Comparison of ENCODE assay signal across 9 cellular contexts in genomic region chr7:151228024-151228866, GRCh38. TPM values are rescaled to one million over a fixed set of nuclear protein-coding genes. Genes with fewer than 3 reads are reported as not detected.
DNase-seq lines count a peak whose midpoint lies in the region; ATAC-seq, FAIRE-seq and TF ChIP-seq lines count a peak whose summit lies in the region.
"Had no signal": no experiment of that assay in that cellular context is flagged by ENCODE, and none has a peak within 500 bp of the region (broad histone marks: within the 10 kb centered on the region; RNA-seq: fewer than 3 reads in every experiment).

No MANE protein-coding gene starts in this region.

- no peak for FAIRE-seq in HepG2 (lab: Jason Lieb, UNC)

- no TSS peak for BruUV-seq in HepG2 (replicated peaks; lab: Mats Ljungman, UMichigan)

- peaks cover 4% of the 10 kb centered on the region for H3K27me3 Mint-ChIP-seq in T-helper 2 cell treated with Interferon-gamma antibody and Interleukin-4, amounts not matched to agents 5 μg/mL and 100 μg/mL, for 36 hours (ENCODE audit: low read depth)
- H3K27me3 Mint-ChIP-seq in activated naive CD8-positive, alpha-beta T cell treated with anti-CD3 and anti-CD28 coated beads, Interleukin-2, amount 50 U/mL, for 24 hours: no peaks in the 10 kb centered on the region

- peak overlapping the region; percentile 71 for H3K9ac ChIP-seq in HepG2 (ENCODE audit: insufficient read depth, low read depth, low read length)

- TF ChIP-seq EP300 in HepG2 (IDR thresholded peaks at IDR 0.05; ENCODE audit: low read depth in 2 of 2, low read length in 2 of 2) (no peak), HepG2 (CRISPR knock-in tag; IDR thresholded peaks at IDR 0.05; ENCODE audit: borderline replicate concordance) (no peak)

- intact Hi-C loops in HepG2 (cut with micrococcal nuclease; ENCODE audit: unreplicated experiment) (no loop called here), testis (cut with DNase I; ENCODE audit: low total_unique reads) (no loop called here)

- no peak for TF ChIP-seq CTCF in HepG2 (CRISPR knock-in tag; IDR thresholded peaks at IDR 0.05)
- TF ChIP-seq CTCF in testis (IDR thresholded peaks at IDR 0.05): no peak

- H3K4me3 ChIP-seq in HepG2 (replicated peaks in 1 of 3; ENCODE audit: insufficient read depth in 1 of 3, low read depth in 2 of 3, low read length in 3 of 3) (peak overlapping the region; percentile 76 to 91 (median 86)), testis (peak overlapping the region; percentile 77 to 81)

- no peak for DNase-seq in T-helper 2 cell treated with Interferon-gamma antibody and Interleukin-4, amounts not matched to agents 5 μg/mL and 100 μg/mL, for 36 hours (ENCODE audit: low spot score)
- DNase-seq in T-helper 2 cell (no peak), HepG2 (ENCODE audit: low spot score) (no peak), testis (no peak), NCI-H446 (lab: John Stamatoyannopoulos, UW) (no peak), anterior cingulate cortex (lab: John Stamatoyannopoulos, UW) (no peak)
- no peak for DNase-seq in activated naive CD8-positive, alpha-beta T cell treated with anti-CD3 and anti-CD28 coated beads, Interleukin-2, amount 50 U/mL, for 24 hours

- peaks cover 23% of the 10 kb centered on the region for H3K79me2 ChIP-seq in HepG2 (ENCODE audit: insufficient read depth, low read length)

- POLR2A ChIA-PET in HepG2 (lab: Yijun Ruan, JAX): interaction anchor here (1.1 to 1.6 kb wide), 4 partner anchors 19 to 1603 kb away, joined by 4 to 9 read pairs (median 6); partner anchors contain the start of gene FASTK

- 26% methylated on average over 10 of the region's 10 CpGs for WGBS in HepG2 (ENCODE audit: low lambda C conversion rate)
- WGBS in testis, 2 donors: 47 to 51% methylated on average over 10 of the region's 10 CpGs

- H3K27me3 ChIP-seq in HepG2 (ENCODE audit: control insufficient read depth in 1 of 2, insufficient read depth in 2 of 2, low read length in 2 of 2) (no peaks in the 10 kb centered on the region; a peak in 1 of 5 replicates), testis (no peaks in the 10 kb centered on the region)

- H3K27ac Mint-ChIP-seq in T-helper 2 cell treated with Interferon-gamma antibody and Interleukin-4, amounts not matched to agents 5 μg/mL and 100 μg/mL, for 36 hours: peak overlapping the region; percentile 96
- H3K27ac Mint-ChIP-seq in activated naive CD8-positive, alpha-beta T cell treated with anti-CD3 and anti-CD28 coated beads, Interleukin-2, amount 50 U/mL, for 24 hours: peak overlapping the region; percentile 96

- peaks cover 33% of the 10 kb centered on the region for H3K4me1 ChIP-seq in HepG2 (ENCODE audit: insufficient read depth, low read length)
- peaks cover 16% of the 10 kb centered on the region for H3K4me1 ChIP-seq in testis

- H3K9me3 ChIP-seq in HepG2 (ENCODE audit: low read length): no peaks in the 10 kb centered on the region
- H3K9me3 ChIP-seq in testis: no peaks in the 10 kb centered on the region

- peaks cover 23% of the 10 kb centered on the region for H3K36me3 Mint-ChIP-seq in T-helper 2 cell treated with Interferon-gamma antibody and Interleukin-4, amounts not matched to agents 5 μg/mL and 100 μg/mL, for 36 hours (ENCODE audit: low read depth)
- H3K36me3 Mint-ChIP-seq in activated naive CD8-positive, alpha-beta T cell treated with anti-CD3 and anti-CD28 coated beads, Interleukin-2, amount 50 U/mL, for 24 hours (ENCODE audit: low read depth): peaks cover 33% of the 10 kb centered on the region

- ATAC-seq in activated naive CD8-positive, alpha-beta T cell treated with anti-CD3 and anti-CD28 coated beads, Interleukin-2, amount 50 U/mL, for 24 hours: no peak
- no peak for ATAC-seq in HepG2
- ATAC-seq in GM19467 (IDR thresholded peaks at IDR 0.05; ENCODE audit: unreplicated experiment): no peak

- CTCF ChIA-PET in HepG2 (lab: Yijun Ruan, JAX; ENCODE audit: low intra/inter-chr PET ratio, low total read pairs): interaction anchor here (1.0 kb wide), 1 partner anchor 17 kb away, joined by 4 read pairs; no protein-coding TSS in a partner anchor

- no peaks in the 10 kb centered on the region; the same call in 1 of the 2 replicates for H4K20me1 ChIP-seq in HepG2 (ENCODE audit: insufficient read depth, low read length)

- peak overlapping the region; percentile 85 for H3K4me2 ChIP-seq in HepG2 (ENCODE audit: low read depth, low read length)

- TF ChIP-seq POLR2A in HepG2 (IDR thresholded peaks at IDR 0.05; ENCODE audit: insufficient read depth in 1 of 2, low read depth in 2 of 2, low read length in 2 of 2) (no peak), testis (IDR thresholded peaks at IDR 0.05) (no peak)

- H3K27ac ChIP-seq in HepG2 (ENCODE audit: extremely low read length, insufficient read depth, low read length): peak overlapping the region; percentile 72
- H3K27ac ChIP-seq in testis: peak overlapping the region; percentile 66 to 71

- no peaks in the 10 kb centered on the region for H3K9me3 Mint-ChIP-seq in T-helper 2 cell treated with Interferon-gamma antibody and Interleukin-4, amounts not matched to agents 5 μg/mL and 100 μg/mL, for 36 hours
- H3K9me3 Mint-ChIP-seq in activated naive CD8-positive, alpha-beta T cell treated with anti-CD3 and anti-CD28 coated beads, Interleukin-2, amount 50 U/mL, for 24 hours: no peaks in the 10 kb centered on the region

- TF ChIP-seq RAD21 in HepG2 (CRISPR knock-in tag; IDR thresholded peaks at IDR 0.05): no peak

- peak overlapping the region; percentile 96 for H3K4me3 Mint-ChIP-seq in T-helper 2 cell treated with Interferon-gamma antibody and Interleukin-4, amounts not matched to agents 5 μg/mL and 100 μg/mL, for 36 hours
- peak overlapping the region; percentile 91 for H3K4me3 Mint-ChIP-seq in activated naive CD8-positive, alpha-beta T cell treated with anti-CD3 and anti-CD28 coated beads, Interleukin-2, amount 50 U/mL, for 24 hours

- peaks cover 28% of the 10 kb centered on the region for H3K4me1 Mint-ChIP-seq in T-helper 2 cell treated with Interferon-gamma antibody and Interleukin-4, amounts not matched to agents 5 μg/mL and 100 μg/mL, for 36 hours (ENCODE audit: low read depth)
- H3K4me1 Mint-ChIP-seq in activated naive CD8-positive, alpha-beta T cell treated with anti-CD3 and anti-CD28 coated beads, Interleukin-2, amount 50 U/mL, for 24 hours: peaks cover 47% of the 10 kb centered on the region

- no peak overlapping the region for H2AFZ ChIP-seq in HepG2 (ENCODE audit: low read length)

- in situ Hi-C loops in HepG2 (cut with HindIII; ENCODE audit: extremely low pct_ligation_motif_present, low pct_unique_long_range_greater_than_20kb): no loop called here

- H3K36me3 ChIP-seq in HepG2 (replicated peaks in 1 of 2; ENCODE audit: control insufficient read depth in 1 of 2, insufficient read depth in 2 of 2, low read length in 2 of 2): peaks cover 10 to 18% of the 10 kb centered on the region in 2 experiments; a peak in 4 of 5 replicates
- H3K36me3 ChIP-seq in testis (ENCODE audit: low read depth, missing control alignments): no peaks in the 10 kb centered on the region

RNA-seq across cellular contexts. Expression of gene ABCF2, which starts 1.2 kb away (rescaled TPM):
- 42.5 and 43.0 TPM in 2 replicates for total RNA-seq in HepG2 (2016; rRNA removed; fragmentation: Illumina TruSeq; extraction: Trizol)
- total RNA-seq in HepG2 (2016; cell fraction: cytosol; rRNA removed; fragmentation: Illumina TruSeq; extraction: Trizol; ENCODE audit: low read depth): 7.5 and 8.4 TPM in 2 replicates
- total RNA-seq in HepG2 (2016; cell fraction: insoluble cytoplasmic fraction; rRNA removed; fragmentation: Illumina TruSeq; extraction: Trizol): 41.2 and 42.3 TPM in 2 replicates
- 21.7 and 24.5 TPM in 2 replicates for total RNA-seq in HepG2 (2016; cell fraction: membrane; rRNA removed; fragmentation: Illumina TruSeq; extraction: Trizol)
- total RNA-seq in HepG2 (2016; cell fraction: nucleus; rRNA removed; fragmentation: Illumina TruSeq; extraction: Trizol): 22.4 and 24.6 TPM in 2 replicates
- 16.3 and 18.5 TPM in 2 replicates for polyA plus RNA-seq in HepG2 (2011; rRNA removed)
- 19.7 and 19.8 TPM in 2 replicates for polyA plus RNA-seq in HepG2 (2011; cell fraction: cytosol; rRNA removed)
- polyA plus RNA-seq in HepG2 (2011; cell fraction: nucleus; rRNA removed): 20.0 and 25.1 TPM in 2 replicates
- polyA plus RNA-seq in HepG2 (2012): 12.8 and 19.4 TPM in 2 replicates
- 5.7 and 6.2 TPM in 2 replicates for polyA plus RNA-seq in HepG2 (2016; cell fraction: cytosol; fragmentation: Illumina TruSeq; extraction: Trizol; ENCODE audit: low read depth)
- 26.4 and 36.5 TPM in 2 replicates for polyA plus RNA-seq in HepG2 (2016; cell fraction: insoluble cytoplasmic fraction; fragmentation: Illumina TruSeq; extraction: Trizol; ENCODE audit: low read depth)
- 12.8 and 14.1 TPM in 2 replicates for polyA plus RNA-seq in HepG2 (2016; cell fraction: membrane; fragmentation: Illumina TruSeq; extraction: Trizol; ENCODE audit: low read depth)
- 33.8 and 36.4 TPM in 2 replicates for polyA plus RNA-seq in HepG2 (2016; cell fraction: nucleus; fragmentation: Illumina TruSeq; extraction: Trizol; ENCODE audit: insufficient read depth, low read depth)
- 23.8 and 78.9 TPM in 2 replicates for polyA minus RNA-seq in HepG2 (2011; rRNA and poly(A)+ RNA removed; ENCODE audit: low replicate concordance)
- 9.2 and 9.3 TPM in 2 replicates for polyA minus RNA-seq in HepG2 (2011; cell fraction: cytosol; rRNA and poly(A)+ RNA removed)
- polyA minus RNA-seq in HepG2 (2011; cell fraction: nucleus; rRNA and poly(A)+ RNA removed): 13.9 and 19.9 TPM in 2 replicates
- 10 to 100 TPM; 44.4 to 49.4 TPM for total RNA-seq in testis
- polyA plus RNA-seq in testis (ENCODE audit: insufficient read depth, low read depth, low replicate concordance): 54.3 TPM

RNA-seq across cellular contexts. Expression of gene CHPF2, which starts 4.0 kb away (rescaled TPM):
- total RNA-seq in HepG2 (2016; rRNA removed; fragmentation: Illumina TruSeq; extraction: Trizol) (10.2 and 21.5 TPM in 2 replicates), testis (10 to 100 TPM; 66.5 to 70.5 TPM)
- total RNA-seq in HepG2 (2016; cell fraction: cytosol; rRNA removed; fragmentation: Illumina TruSeq; extraction: Trizol; ENCODE audit: low read depth): 1.7 and 2.5 TPM in 2 replicates
- total RNA-seq in HepG2 (2016; cell fraction: insoluble cytoplasmic fraction; rRNA removed; fragmentation: Illumina TruSeq; extraction: Trizol): 9.4 and 21.0 TPM in 2 replicates
- 5.8 and 7.3 TPM in 2 replicates for total RNA-seq in HepG2 (2016; cell fraction: membrane; rRNA removed; fragmentation: Illumina TruSeq; extraction: Trizol)
- total RNA-seq in HepG2 (2016; cell fraction: nucleus; rRNA removed; fragmentation: Illumina TruSeq; extraction: Trizol): 26.3 and 31.0 TPM in 2 replicates
- polyA plus RNA-seq in HepG2 (2011; rRNA removed) (15.4 and 22.5 TPM in 2 replicates), testis (ENCODE audit: insufficient read depth, low read depth, low replicate concordance) (22.6 TPM)
- polyA plus RNA-seq in HepG2 (2011; cell fraction: cytosol; rRNA removed): 13.1 and 17.3 TPM in 2 replicates
- 62.4 and 64.6 TPM in 2 replicates for polyA plus RNA-seq in HepG2 (2011; cell fraction: nucleus; rRNA removed)
- polyA plus RNA-seq in HepG2 (2012): 12.1 and 17.0 TPM in 2 replicates
- polyA plus RNA-seq in HepG2 (2016; cell fraction: cytosol; fragmentation: Illumina TruSeq; extraction: Trizol; ENCODE audit: low read depth): 1.1 and 1.3 TPM in 2 replicates
- polyA plus RNA-seq in HepG2 (2016; cell fraction: insoluble cytoplasmic fraction; fragmentation: Illumina TruSeq; extraction: Trizol; ENCODE audit: low read depth): 8.7 and 8.9 TPM in 2 replicates
- polyA plus RNA-seq in HepG2 (2016; cell fraction: membrane; fragmentation: Illumina TruSeq; extraction: Trizol; ENCODE audit: low read depth): 3.0 and 4.1 TPM in 2 replicates
- 33.0 and 37.5 TPM in 2 replicates for polyA plus RNA-seq in HepG2 (2016; cell fraction: nucleus; fragmentation: Illumina TruSeq; extraction: Trizol; ENCODE audit: insufficient read depth, low read depth)
- 28.1 and 43.5 TPM in 2 replicates for polyA minus RNA-seq in HepG2 (2011; rRNA and poly(A)+ RNA removed; ENCODE audit: low replicate concordance)
- polyA minus RNA-seq in HepG2 (2011; cell fraction: cytosol; rRNA and poly(A)+ RNA removed): 15.1 and 16.0 TPM in 2 replicates
- 30.7 and 33.6 TPM in 2 replicates for polyA minus RNA-seq in HepG2 (2011; cell fraction: nucleus; rRNA and poly(A)+ RNA removed)

RNA-seq across cellular contexts. Expression of gene H2BK1, which starts 18.0 kb away (rescaled TPM):
- total RNA-seq in HepG2 (2016; rRNA removed; fragmentation: Illumina TruSeq; extraction: Trizol) (not detected in 2 replicates), testis (not detected)
- total RNA-seq in HepG2 (2016; cell fraction: cytosol; rRNA removed; fragmentation: Illumina TruSeq; extraction: Trizol; ENCODE audit: low read depth): not detected in 2 replicates
- total RNA-seq in HepG2 (2016; cell fraction: insoluble cytoplasmic fraction; rRNA removed; fragmentation: Illumina TruSeq; extraction: Trizol): not detected in 2 replicates
- total RNA-seq in HepG2 (2016; cell fraction: membrane; rRNA removed; fragmentation: Illumina TruSeq; extraction: Trizol): not detected in 2 replicates
- not detected in 2 replicates for total RNA-seq in HepG2 (2016; cell fraction: nucleus; rRNA removed; fragmentation: Illumina TruSeq; extraction: Trizol)
- polyA plus RNA-seq in HepG2 (2011; rRNA removed) (not detected in 2 replicates), testis (ENCODE audit: insufficient read depth, low read depth, low replicate concordance) (not detected)
- polyA plus RNA-seq in HepG2 (2011; cell fraction: cytosol; rRNA removed): not detected in 2 replicates
- polyA plus RNA-seq in HepG2 (2011; cell fraction: nucleus; rRNA removed): not detected in 2 replicates
- not detected in 2 replicates for polyA plus RNA-seq in HepG2 (2012)
- polyA plus RNA-seq in HepG2 (2016; cell fraction: cytosol; fragmentation: Illumina TruSeq; extraction: Trizol; ENCODE audit: low read depth): not detected in 2 replicates
- not detected in 2 replicates for polyA plus RNA-seq in HepG2 (2016; cell fraction: insoluble cytoplasmic fraction; fragmentation: Illumina TruSeq; extraction: Trizol; ENCODE audit: low read depth)
- not detected in 2 replicates for polyA plus RNA-seq in HepG2 (2016; cell fraction: membrane; fragmentation: Illumina TruSeq; extraction: Trizol; ENCODE audit: low read depth)
- not detected in 2 replicates for polyA plus RNA-seq in HepG2 (2016; cell fraction: nucleus; fragmentation: Illumina TruSeq; extraction: Trizol; ENCODE audit: insufficient read depth, low read depth)
- not detected in 2 replicates for polyA minus RNA-seq in HepG2 (2011; rRNA and poly(A)+ RNA removed; ENCODE audit: low replicate concordance)
- polyA minus RNA-seq in HepG2 (2011; cell fraction: cytosol; rRNA and poly(A)+ RNA removed): not detected in 2 replicates
- polyA minus RNA-seq in HepG2 (2011; cell fraction: nucleus; rRNA and poly(A)+ RNA removed): 1.4 and 1.7 TPM in 2 replicates
- total RNA-seq: dermis microvascular lymphatic vessel endothelial cell had no signal

RNA-seq across cellular contexts. Expression of gene SMARCD3, which starts 20.2 kb away (rescaled TPM):
- total RNA-seq in HepG2 (2016; rRNA removed; fragmentation: Illumina TruSeq; extraction: Trizol) (0.53 and 0.62 TPM in 2 replicates), testis (100 to 1,000 TPM in 1 of 2 donors, 10 to 100 TPM in 1; 94.0 to 122 TPM)
- total RNA-seq in HepG2 (2016; cell fraction: cytosol; rRNA removed; fragmentation: Illumina TruSeq; extraction: Trizol; ENCODE audit: low read depth): 0.79 and 1.2 TPM in 2 replicates
- total RNA-seq in HepG2 (2016; cell fraction: insoluble cytoplasmic fraction; rRNA removed; fragmentation: Illumina TruSeq; extraction: Trizol): 0.24 and 0.84 TPM in 2 replicates
- 0.86 and 1.2 TPM in 2 replicates for total RNA-seq in HepG2 (2016; cell fraction: membrane; rRNA removed; fragmentation: Illumina TruSeq; extraction: Trizol)
- 0.62 and 1.0 TPM in 2 replicates for total RNA-seq in HepG2 (2016; cell fraction: nucleus; rRNA removed; fragmentation: Illumina TruSeq; extraction: Trizol)
- polyA plus RNA-seq in HepG2 (2011; rRNA removed) (0.20 and 0.44 TPM in 2 replicates), testis (ENCODE audit: insufficient read depth, low read depth, low replicate concordance) (55.1 TPM)
- polyA plus RNA-seq in HepG2 (2011; cell fraction: cytosol; rRNA removed): 0.08 and 0.09 TPM in 2 replicates
- 1.7 and 2.4 TPM in 2 replicates for polyA plus RNA-seq in HepG2 (2011; cell fraction: nucleus; rRNA removed)
- 3.8 and 4.0 TPM in 2 replicates for polyA plus RNA-seq in HepG2 (2012)
- polyA plus RNA-seq in HepG2 (2016; cell fraction: cytosol; fragmentation: Illumina TruSeq; extraction: Trizol; ENCODE audit: low read depth): 0.55 and 0.76 TPM in 2 replicates
- 0.35 and 0.52 TPM in 2 replicates for polyA plus RNA-seq in HepG2 (2016; cell fraction: insoluble cytoplasmic fraction; fragmentation: Illumina TruSeq; extraction: Trizol; ENCODE audit: low read depth)
- 0.62 and 0.80 TPM in 2 replicates for polyA plus RNA-seq in HepG2 (2016; cell fraction: membrane; fragmentation: Illumina TruSeq; extraction: Trizol; ENCODE audit: low read depth)
- 2.7 and 3.3 TPM in 2 replicates for polyA plus RNA-seq in HepG2 (2016; cell fraction: nucleus; fragmentation: Illumina TruSeq; extraction: Trizol; ENCODE audit: insufficient read depth, low read depth)
- polyA minus RNA-seq in HepG2 (2011; rRNA and poly(A)+ RNA removed; ENCODE audit: low replicate concordance): 0.38 and 3.6 TPM in 2 replicates
- 1.1 TPM in 1 of 2 replicates, not detected in the other for polyA minus RNA-seq in HepG2 (2011; cell fraction: cytosol; rRNA and poly(A)+ RNA removed)
- polyA minus RNA-seq in HepG2 (2011; cell fraction: nucleus; rRNA and poly(A)+ RNA removed): 0.25 and 0.64 TPM in 2 replicates

RNA-seq across cellular contexts. Expression of gene ASB10, which starts 41.2 kb away (rescaled TPM):
- total RNA-seq in HepG2 (2016; rRNA removed; fragmentation: Illumina TruSeq; extraction: Trizol): not detected in 2 replicates
- total RNA-seq in HepG2 (2016; cell fraction: cytosol; rRNA removed; fragmentation: Illumina TruSeq; extraction: Trizol; ENCODE audit: low read depth): not detected in 2 replicates
- total RNA-seq in HepG2 (2016; cell fraction: insoluble cytoplasmic fraction; rRNA removed; fragmentation: Illumina TruSeq; extraction: Trizol): not detected in 2 replicates
- total RNA-seq in HepG2 (2016; cell fraction: membrane; rRNA removed; fragmentation: Illumina TruSeq; extraction: Trizol): not detected in 2 replicates
- not detected in 2 replicates for total RNA-seq in HepG2 (2016; cell fraction: nucleus; rRNA removed; fragmentation: Illumina TruSeq; extraction: Trizol)
- not detected in 2 replicates for polyA plus RNA-seq in HepG2 (2011; rRNA removed)
- polyA plus RNA-seq in HepG2 (2011; cell fraction: cytosol; rRNA removed): not detected in 2 replicates
- polyA plus RNA-seq in HepG2 (2011; cell fraction: nucleus; rRNA removed): not detected in 2 replicates
- polyA plus RNA-seq in HepG2 (2012): not detected in 2 replicates
- not detected in 2 replicates for polyA plus RNA-seq in HepG2 (2016; cell fraction: cytosol; fragmentation: Illumina TruSeq; extraction: Trizol; ENCODE audit: low read depth)
- not detected in 2 replicates for polyA plus RNA-seq in HepG2 (2016; cell fraction: insoluble cytoplasmic fraction; fragmentation: Illumina TruSeq; extraction: Trizol; ENCODE audit: low read depth)
- not detected in 2 replicates for polyA plus RNA-seq in HepG2 (2016; cell fraction: membrane; fragmentation: Illumina TruSeq; extraction: Trizol; ENCODE audit: low read depth)
- polyA plus RNA-seq in HepG2 (2016; cell fraction: nucleus; fragmentation: Illumina TruSeq; extraction: Trizol; ENCODE audit: insufficient read depth, low read depth): not detected in 2 replicates
- polyA minus RNA-seq in HepG2 (2011; rRNA and poly(A)+ RNA removed; ENCODE audit: low replicate concordance): not detected in 2 replicates
- polyA minus RNA-seq in HepG2 (2011; cell fraction: cytosol; rRNA and poly(A)+ RNA removed): not detected in 2 replicates
- polyA minus RNA-seq in HepG2 (2011; cell fraction: nucleus; rRNA and poly(A)+ RNA removed): not detected in 2 replicates
- under 1 TPM in 1 of 2 donors, not detected in 1; 0.39 TPM for total RNA-seq in testis
- 0.18 TPM for polyA plus RNA-seq in testis (ENCODE audit: insufficient read depth, low read depth, low replicate concordance)
- total RNA-seq: dermis microvascular lymphatic vessel endothelial cell had no signal
